ENCODE assay signal across 20 cellular contexts in genomic region chr10:9615179-9615578, GRCh38.
DNase-seq lines count a peak whose midpoint lies in the region; ATAC-seq and TF ChIP-seq lines count a peak whose summit lies in the region.
"Had no signal": no experiment of that assay in that cellular context is flagged by ENCODE, and none has a peak within 500 bp of the region (broad histone marks: within the 10 kb centered on the region; RNA-seq: fewer than 3 reads in every experiment).

No MANE protein-coding gene starts in this region.

- H3K4me2 ChIP-seq in Karpas-422 (ENCODE audit: low read depth, low read length, poor library complexity, severe bottlenecking), result no peak overlapping the region
- H3K4me2 ChIP-seq in mesenchymal stem cell (ENCODE audit: low read length, poor library complexity, severe bottlenecking), result no peak overlapping the region
- H3K4me2 ChIP-seq: A549; BLaER1 treated with 17β-estradiol and CSF1 and Interleukin-3, amounts not matched to agents 10 nM and 100 nM had no signal

- no peaks in the 10 kb centered on the region for H3K9me2 ChIP-seq in Karpas-422 (replicated peaks; ENCODE audit: insufficient read depth, low read length)

- H3K4ac ChIP-seq in mesenchymal stem cell (ENCODE audit: low read depth in 1 of 2, low read length in 2 of 2), result no peak overlapping the region

- no peak overlapping the region for H3K14ac ChIP-seq in mesenchymal stem cell (ENCODE audit: low read length in 2 of 2)

- no peak overlapping the region for H3K18ac ChIP-seq in mesenchymal stem cell (ENCODE audit: low read depth in 1 of 2, low read length in 2 of 2)

- 84% methylated on average over 3 of the region's 3 CpGs for WGBS in mesenchymal stem cell

- H3K27ac ChIP-seq in Karpas-422 (ENCODE audit: low read length), result no peak overlapping the region
- no peak overlapping the region for H3K27ac ChIP-seq in mesenchymal stem cell (ENCODE audit: low read length, poor library complexity, severe bottlenecking)
- no peak overlapping the region for H3K27ac ChIP-seq in Peyer's patch
- H3K27ac ChIP-seq: A549; BLaER1 treated with 17β-estradiol and CSF1 and Interleukin-3, amounts not matched to agents 10 nM and 100 nM; RWPE1; SJCRH30 had no signal

- H4K8ac ChIP-seq in mesenchymal stem cell (ENCODE audit: low read length), result peak overlapping the region; percentile 41

- H2AFZ ChIP-seq in Karpas-422 (ENCODE audit: low read length) (0 out of 2 replicates have a peak overlapping the region, but pooled peaks have one; percentile 11), mesenchymal stem cell (ENCODE audit: low read depth, low read length) (no peak overlapping the region)

- H3K27me3 ChIP-seq in Karpas-422 (ENCODE audit: low read length), result no peaks in the 10 kb centered on the region
- H3K27me3 ChIP-seq in mesenchymal stem cell (ENCODE audit: control insufficient read depth in 1 of 2, insufficient read depth in 1 of 2, low read length in 2 of 2), result no peaks in the 10 kb centered on the region
- no peaks in the 10 kb centered on the region for H3K27me3 ChIP-seq in Peyer's patch
- H3K27me3 ChIP-seq: BLaER1 treated with 17β-estradiol and CSF1 and Interleukin-3, amounts not matched to agents 10 nM and 100 nM; SJCRH30 had no signal

- H3K23ac ChIP-seq in mesenchymal stem cell (ENCODE audit: low read length in 2 of 2), result no peak overlapping the region

- H3K4me3 ChIP-seq in Karpas-422 (ENCODE audit: low read length) (no peak overlapping the region), mesenchymal stem cell (ENCODE audit: insufficient read depth in 1 of 2, low read depth in 1 of 2, low read length in 2 of 2) (no peak overlapping the region), Peyer's patch (no peak overlapping the region)
- H3K4me3 ChIP-seq: A549; BLaER1 treated with 17β-estradiol and CSF1 and Interleukin-3, amounts not matched to agents 10 nM and 100 nM; HAP-1; SJCRH30 had no signal

- H3K79me1 ChIP-seq in mesenchymal stem cell (replicated peaks; ENCODE audit: low read length, poor library complexity, severe bottlenecking), result no peaks in the 10 kb centered on the region

- no peak overlapping the region for H2BK120ac ChIP-seq in mesenchymal stem cell (ENCODE audit: low read depth, low read length)

- DNase-seq in EH (ENCODE audit: low read depth) (peak; percentile 64), Karpas-422 (no peak), astrocyte of the hippocampus (ENCODE audit: low read depth, low spot score) (peak; percentile 23), mesenchymal stem cell (no peak), Peyer's patch (no peak), NCI-H226 (no peak)
- no peak for DNase-seq in stimulated activated CD4-positive, alpha-beta T cell treated with anti-CD3 and anti-CD28 coated beads, Interleukin-4, amount 100 ng/mL, for 1 hour
- DNase-seq: CD8-positive, alpha-beta memory T cell; DMS53; NCI-H1417; NCI-H187 treated with DMSO at 0.1 percent for 48 hours; NCI-H345; NCI-H524 treated with DMSO at 0.1 percent for 48 hours; PC-3; SJCRH30 had no signal

- no peak overlapping the region for H4K91ac ChIP-seq in mesenchymal stem cell (ENCODE audit: low read length)

- no peak for TF ChIP-seq CTCF in Peyer's patch (IDR thresholded peaks at IDR 0.05)

- no peak overlapping the region for H2BK5ac ChIP-seq in mesenchymal stem cell (ENCODE audit: low read depth, low read length, poor library complexity, severe bottlenecking)

- H2AK5ac ChIP-seq in mesenchymal stem cell (ENCODE audit: low read length, severe bottlenecking), result no peak overlapping the region

- no peaks in the 10 kb centered on the region for H4K20me1 ChIP-seq in Karpas-422 (ENCODE audit: insufficient read depth, low read depth, low read length)
- H4K20me1 ChIP-seq: BLaER1 treated with 17β-estradiol and CSF1 and Interleukin-3, amounts not matched to agents 10 nM and 100 nM had no signal

- H3K4me1 ChIP-seq in Karpas-422 (ENCODE audit: low read length) (peaks cover 19% of the 10 kb centered on the region), mesenchymal stem cell (ENCODE audit: control insufficient read depth, insufficient read depth, low read depth, low read length) (no peaks in the 10 kb centered on the region), Peyer's patch (no peaks in the 10 kb centered on the region)
- H3K4me1 ChIP-seq: A549, HAP-1, SJCRH30 had no signal

- H2BK15ac ChIP-seq in mesenchymal stem cell (ENCODE audit: low read depth, poor library complexity, severe bottlenecking), result no peak overlapping the region

- no peaks in the 10 kb centered on the region for H3K36me3 ChIP-seq in Karpas-422 (ENCODE audit: insufficient read depth, low read length)
- H3K36me3 ChIP-seq in mesenchymal stem cell (ENCODE audit: control insufficient read depth in 1 of 2, insufficient read depth in 2 of 2, low read depth in 1 of 2, low read length in 2 of 2), result no peaks in the 10 kb centered on the region
- no peaks in the 10 kb centered on the region for H3K36me3 ChIP-seq in Peyer's patch
- H3K36me3 ChIP-seq: BLaER1 treated with 17β-estradiol and CSF1 and Interleukin-3, amounts not matched to agents 10 nM and 100 nM; HAP-1; SJCRH30 had no signal

- no peak for ATAC-seq in HG02852 (IDR thresholded peaks at IDR 0.05; ENCODE audit: unreplicated experiment)
- ATAC-seq: A549, PC-3 had no signal

- H3K9ac ChIP-seq in Karpas-422 (ENCODE audit: low read length) (no peak overlapping the region), mesenchymal stem cell (ENCODE audit: low read length) (no peak overlapping the region)
- H3K9ac ChIP-seq: BLaER1 treated with 17β-estradiol and CSF1 and Interleukin-3, amounts not matched to agents 10 nM and 100 nM had no signal

- no peak for TF ChIP-seq POLR2A in Peyer's patch (IDR thresholded peaks at IDR 0.05)

- H3K9me3 ChIP-seq in Karpas-422 (ENCODE audit: low read length) (peaks cover 3% of the 10 kb centered on the region; the same call in 1 of the 2 replicates), mesenchymal stem cell (ENCODE audit: control insufficient read depth, low read length) (peaks cover 5% of the 10 kb centered on the region), Peyer's patch (no peaks in the 10 kb centered on the region)
- H3K9me3 ChIP-seq: A549, HAP-1, SJCRH30 had no signal

- no peaks in the 10 kb centered on the region for H3K79me2 ChIP-seq in Karpas-422 (ENCODE audit: low read length)

- peak overlapping the region in 1 of 2 experiments; percentile 52 for H2BK12ac ChIP-seq in mesenchymal stem cell (ENCODE audit: low read length in 2 of 2)

Comparison
In these comparisons a context has a peak if more than half of its experiments do, and no peak if none do; other contexts are left out.
1. DNase-seq: peak in EH (single experiment) and astrocyte of the hippocampus (single experiment); none in Karpas-422 (single experiment), mesenchymal stem cell (single experiment), Peyer's patch (0 of 3), NCI-H226 (single experiment) and stimulated activated CD4-positive, alpha-beta T cell treated with anti-CD3 and anti-CD28 coated beads, Interleukin-4, amount 100 ng/mL, for 1 hour (single experiment).